Comparison of ENCODE assay signal across 1 cellular context in genomic region chr9:83979812-83980394, GRCh38.
TF ChIP-seq lines count a peak whose summit lies in the region.

Gene HNRNPK (minus strand): TSS chr9:83980215. CDS start chr9:83978252, 1,963 bp downstream.

TF ChIP-seq in GM23338, 12 proteins besides CTCF, POLR2A, EP300 and RAD21 (continued from another document):
- TF ChIP-seq ZNF462 (CRISPR knock-in tag; IDR thresholded peaks at IDR 0.05) (no peak), ZNF331 (CRISPR knock-in tag; IDR thresholded peaks at IDR 0.05; ENCODE audit: low read depth) (no peak), NANOG (IDR thresholded peaks at IDR 0.05; ENCODE audit: borderline replicate concordance) (no peak), EZH2phosphoT487 (IDR thresholded peaks at IDR 0.05; ENCODE audit: unreplicated experiment) (no peak), STAT1 (IDR thresholded peaks at IDR 0.05; ENCODE audit: unreplicated experiment) (no peak), ETS1 (IDR thresholded peaks at IDR 0.05) (no peak)
